ENCODE assay signal across 8 cellular contexts in the genomic region with DNA sequence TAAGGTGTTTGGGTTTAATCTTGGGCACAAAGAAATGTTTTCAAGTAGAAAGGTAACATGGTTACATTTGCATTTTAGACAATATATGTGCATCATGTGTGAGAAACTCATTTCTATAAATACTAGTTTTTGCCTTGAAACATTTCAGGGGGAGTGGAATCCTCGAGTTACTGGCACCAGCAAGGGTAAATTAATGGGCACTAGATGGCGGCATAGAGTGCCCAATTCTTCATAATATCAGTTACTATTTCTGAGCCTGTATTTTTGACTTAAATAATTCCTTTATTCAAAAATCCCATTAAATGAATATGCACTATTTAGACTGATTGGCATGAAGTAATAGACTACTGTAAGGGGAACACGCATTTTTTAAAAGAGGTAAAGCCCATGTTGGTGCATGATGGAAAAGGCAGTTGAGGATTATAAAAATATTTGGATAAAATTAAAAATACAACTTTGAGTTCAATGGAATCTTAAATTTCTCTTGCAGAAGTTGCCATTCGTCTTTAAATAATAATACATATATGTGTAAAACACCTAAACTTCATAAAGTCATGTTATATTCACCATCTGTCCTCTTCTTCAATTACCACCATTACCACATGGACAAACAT.
DNase-seq lines count a peak whose midpoint lies in the region; ATAC-seq and TF ChIP-seq lines count a peak whose summit lies in the region.

No MANE protein-coding gene starts in this region.

- TF ChIP-seq CTCF in OCI-LY3 (IDR thresholded peaks at IDR 0.05; ENCODE audit: low read depth, low read length): peak; percentile 73

- no peaks in the 10 kb centered on the region for H3K79me2 ChIP-seq in OCI-LY3 (ENCODE audit: low read length)

- H3K9me3 ChIP-seq in HAP-1 (no peaks in the 10 kb centered on the region), OCI-LY3 (ENCODE audit: insufficient read depth, low read length) (no peaks in the 10 kb centered on the region), adipocyte (ENCODE audit: control insufficient read depth, low read length) (no peaks in the 10 kb centered on the region)

- ATAC-seq in GM18520 (IDR thresholded peaks at IDR 0.05; ENCODE audit: unreplicated experiment): no peak

- H3K27me3 ChIP-seq in HAP-1 (ENCODE audit: low read depth) (no peaks in the 10 kb centered on the region), OCI-LY3 (ENCODE audit: low read depth, low read length) (no peaks in the 10 kb centered on the region), adipocyte (replicated peaks; ENCODE audit: control insufficient read depth, insufficient read depth, low read length) (no peaks in the 10 kb centered on the region)

- H3K4me1 ChIP-seq in HAP-1 (peaks cover 6% of the 10 kb centered on the region; the same call in 1 of the 2 replicates), OCI-LY3 (ENCODE audit: low read length) (no peaks in the 10 kb centered on the region), adipocyte (ENCODE audit: control insufficient read depth, insufficient read depth, low read length) (peaks cover 21% of the 10 kb centered on the region)

- no peak overlapping the region for H3K27ac ChIP-seq in OCI-LY3 (ENCODE audit: low read length)

- H3K4me3 ChIP-seq in HAP-1 (no peak overlapping the region), OCI-LY3 (ENCODE audit: low read length) (no peak overlapping the region), adipocyte (ENCODE audit: low read length) (no peak overlapping the region)

- H3K36me3 ChIP-seq in HAP-1 (replicated peaks): no peaks in the 10 kb centered on the region
- H3K36me3 ChIP-seq in OCI-LY3 (replicated peaks; ENCODE audit: low read depth, low read length): no peaks in the 10 kb centered on the region
- no peaks in the 10 kb centered on the region for H3K36me3 ChIP-seq in adipocyte (ENCODE audit: control insufficient read depth, insufficient read depth, low read length, severe bottlenecking)

- H2AFZ ChIP-seq in OCI-LY3 (ENCODE audit: low read depth, low read length): no peak overlapping the region

- DNase-seq in DMS 273 (lab: John Stamatoyannopoulos, UW; ENCODE audit: unreplicated experiment): peak; percentile 74
- no peak for DNase-seq in DMS 273 treated with DMSO at 0.1 percent for 48 hours (lab: John Stamatoyannopoulos, UW)
- peak; percentile 27 to 54 for DNase-seq in HAP-1 (ENCODE audit: low spot score in 2 of 2)
- DNase-seq in adipocyte (ENCODE audit: low read depth): peak; percentile 79
- DNase-seq in inferior parietal cortex (ENCODE audit: extremely low spot score): peak; percentile 51
- DNase-seq in stimulated activated CD4-positive, alpha-beta T cell treated with anti-CD3 and anti-CD28 coated beads, Interleukin-4, amount 100 ng/mL, for 4 hours: peak; percentile 3 to 22

- no peak overlapping the region for H3K4me2 ChIP-seq in OCI-LY3 (ENCODE audit: low read length)

- in situ Hi-C loops in HAP-1 (cut with MboI; ENCODE audit: low sequenced_read_pairs): no loop called here

- no peak overlapping the region for H3K9ac ChIP-seq in OCI-LY3 (ENCODE audit: low read length)
- no peak overlapping the region for H3K9ac ChIP-seq in adipocyte (ENCODE audit: low read length)

- no peaks in the 10 kb centered on the region for H4K20me1 ChIP-seq in OCI-LY3 (ENCODE audit: insufficient read depth, low read length)
